In genomic region chr19:57410748-57411671, GRCh38 we compare ENCODE assay signal across 8 cellular contexts. TPM values are rescaled to one million over a fixed set of nuclear protein-coding genes. Genes with fewer than 3 reads are reported as not detected.
DNase-seq lines count a peak whose midpoint lies in the region; ATAC-seq and TF ChIP-seq lines count a peak whose summit lies in the region.

Gene ZNF17 (plus strand): TSS chr19:57411161. CDS start chr19:57413616, 2,455 bp downstream.

- peak; percentile 94 for DNase-seq in GM10248 (ENCODE audit: extremely low spot score)
- peak; percentile 73 for DNase-seq in NCI-H1092 treated with DMSO at 0.1 percent for 48 hours (lab: John Stamatoyannopoulos, UW)
- peak; percentile 91 for DNase-seq in glomerular visceral epithelial cell (ENCODE audit: extremely low spot score)
- peak; percentile 91 for DNase-seq in omental fat pad (ENCODE audit: low spot score)

- H3K27me3 Mint-ChIP-seq in activated naive CD4-positive, alpha-beta T cell treated with anti-CD3 and anti-CD28 coated beads, Interleukin-2, amount 50 U/mL, for 24 hours, result no peaks in the 10 kb centered on the region

- H3K4me1 Mint-ChIP-seq in activated naive CD4-positive, alpha-beta T cell treated with anti-CD3 and anti-CD28 coated beads, Interleukin-2, amount 50 U/mL, for 24 hours, result peaks cover 39% of the 10 kb centered on the region

- H3K36me3 Mint-ChIP-seq in activated naive CD4-positive, alpha-beta T cell treated with anti-CD3 and anti-CD28 coated beads, Interleukin-2, amount 50 U/mL, for 24 hours, result peaks cover 22% of the 10 kb centered on the region

- ATAC-seq in HG02610 (IDR thresholded peaks at IDR 0.05; ENCODE audit: unreplicated experiment) (peak; percentile 98), SK-N-SH treated with all-trans-retinoic acid at 6 μM for 48 hours (peak; percentile 100), omental fat pad (ENCODE audit: low FRiP score) (peak; percentile 100)

- CTCF ChIA-PET in GM10248 (lab: Yijun Ruan, JAX), result no interaction called here

- H3K4me3 Mint-ChIP-seq in activated naive CD4-positive, alpha-beta T cell treated with anti-CD3 and anti-CD28 coated beads, Interleukin-2, amount 50 U/mL, for 24 hours, result peak within 1 kb of the TSS; percentile 97

- H3K27ac ChIP-seq in temporal lobe (ENCODE audit: low read depth, low read length), result no peak within 1 kb of the TSS

- POLR2A ChIA-PET in GM10248 (lab: Yijun Ruan, JAX), result no interaction called here

- H3K9me3 Mint-ChIP-seq in activated naive CD4-positive, alpha-beta T cell treated with anti-CD3 and anti-CD28 coated beads, Interleukin-2, amount 50 U/mL, for 24 hours, result peaks cover 12% of the 10 kb centered on the region

- peak within 1 kb of the TSS; percentile 86 for H3K27ac Mint-ChIP-seq in activated naive CD4-positive, alpha-beta T cell treated with anti-CD3 and anti-CD28 coated beads, Interleukin-2, amount 50 U/mL, for 24 hours

- TF ChIP-seq CTCF in GM10248 (IDR thresholded peaks at IDR 0.05; ENCODE audit: control extremely low read depth, extremely low read depth, low read depth, missing control alignments), result no peak
- no peak for TF ChIP-seq CTCF in omental fat pad (IDR thresholded peaks at IDR 0.05)

TF ChIP-seq in SK-N-SH treated with all-trans-retinoic acid at 6 μM for 48 hours, 23 proteins besides CTCF, POLR2A, EP300 and RAD21:
- no peak for TF ChIP-seq ZNF565 (CRISPR knock-in tag; conservative IDR thresholded peaks at IDR 0.05; ENCODE audit: low read depth)
- TF ChIP-seq CSDC2 (CRISPR knock-in tag; IDR thresholded peaks at IDR 0.05), result no peak
- no peak for TF ChIP-seq ZNF8 (CRISPR knock-in tag; IDR thresholded peaks at IDR 0.05)
- TF ChIP-seq ISL1 (CRISPR knock-in tag; IDR thresholded peaks at IDR 0.05), result no peak
- TF ChIP-seq TOX (CRISPR knock-in tag; IDR thresholded peaks at IDR 0.05; ENCODE audit: borderline replicate concordance), result no peak
- TF ChIP-seq SNAI2 (CRISPR knock-in tag; IDR thresholded peaks at IDR 0.05), result no peak
- no peak for TF ChIP-seq ZC3H10 (CRISPR knock-in tag; IDR thresholded peaks at IDR 0.05)
- no peak for TF ChIP-seq TCF4 (CRISPR knock-in tag; IDR thresholded peaks at IDR 0.05; ENCODE audit: borderline replicate concordance)
- no peak for TF ChIP-seq ARNTL (CRISPR knock-in tag; IDR thresholded peaks at IDR 0.05; ENCODE audit: borderline replicate concordance, low read depth)

RNA-seq across cellular contexts. Expression of gene ZNF17, which starts in this region (rescaled TPM):
- total RNA-seq in omental fat pad, result 10 to 100 TPM in 2 of 4 donors, 1 to 10 TPM in 2; 5.8 to 12.5 (median 9.3) TPM
- total RNA-seq in temporal lobe, result 27.3 TPM
